ENCODE assay signal across 1 cellular context in genomic region chr15:95605098-95605497, GRCh38.
TF ChIP-seq lines count a peak whose summit lies in the region.

No MANE protein-coding gene starts in this region.

TF ChIP-seq in IMR-90, 13 proteins besides CTCF, POLR2A, EP300 and RAD21 (continued from another document):
- no peak for TF ChIP-seq MAZ (IDR thresholded peaks at IDR 0.05; ENCODE audit: borderline replicate concordance, low read depth, low read length)
